In the genomic region with DNA sequence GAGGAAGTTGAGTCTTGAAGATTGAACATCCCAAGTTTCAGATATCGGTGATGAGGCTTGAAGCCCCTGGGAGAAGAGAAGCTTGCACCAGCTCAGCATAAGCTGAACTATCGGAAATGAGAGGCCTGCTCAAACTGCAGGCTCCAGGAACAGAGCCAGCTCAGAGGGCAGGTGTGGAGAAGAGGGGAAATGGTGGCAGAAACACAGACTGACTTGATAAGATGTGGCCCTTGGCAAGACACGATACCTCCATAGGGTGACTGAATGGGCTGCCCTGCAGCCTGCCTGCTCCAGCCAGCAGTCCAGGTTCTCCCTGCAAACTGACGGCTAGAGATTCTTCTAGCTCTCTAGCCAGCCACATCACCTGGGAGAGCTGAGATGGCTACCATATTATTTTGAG, we compare ENCODE assay signal across 11 cellular contexts.
DNase-seq lines count a peak whose midpoint lies in the region; ATAC-seq lines count a peak whose summit lies in the region.
"Had no signal": no experiment of that assay in that cellular context is flagged by ENCODE, and none has a peak within 500 bp of the region (broad histone marks: within the 10 kb centered on the region; RNA-seq: fewer than 3 reads in every experiment).

No MANE protein-coding gene starts in this region.

- H3K9me3 ChIP-seq in BLaER1 treated with 17β-estradiol and CSF1 and Interleukin-3, amounts not matched to agents 10 nM and 100 nM (replicated peaks in 1 of 11): no peaks in the 10 kb centered on the region
- H3K9me3 ChIP-seq: A549 had no signal

- H3K36me3 ChIP-seq in BLaER1 treated with 17β-estradiol and CSF1 and Interleukin-3, amounts not matched to agents 10 nM and 100 nM: no peaks in the 10 kb centered on the region

- peak overlapping the region in 8 of 11 experiments; percentile 3 to 52 (median 34); a peak in 12 of 22 replicates for H3K4me2 ChIP-seq in BLaER1 treated with 17β-estradiol and CSF1 and Interleukin-3, amounts not matched to agents 10 nM and 100 nM
- H3K4me2 ChIP-seq: A549 had no signal

- H3K9ac ChIP-seq in BLaER1 treated with 17β-estradiol and CSF1 and Interleukin-3, amounts not matched to agents 10 nM and 100 nM: no peak overlapping the region

- H3K4me1 ChIP-seq in BLaER1 treated with 17β-estradiol and CSF1 and Interleukin-3, amounts not matched to agents 10 nM and 100 nM: peaks cover 0 to 12% (median 7%) of the 10 kb centered on the region in 10 experiments; a peak in 11 of 20 replicates
- H3K4me1 ChIP-seq: A549 had no signal

- no peaks in the 10 kb centered on the region for H4K20me1 ChIP-seq in BLaER1 treated with 17β-estradiol and CSF1 and Interleukin-3, amounts not matched to agents 10 nM and 100 nM

- peak; percentile 55 for DNase-seq in NCI-H1092 treated with DMSO at 0.1 percent for 48 hours (lab: John Stamatoyannopoulos, UW)
- DNase-seq in cerebellar cortex (ENCODE audit: low spot score): peak; percentile 39
- DNase-seq in KBM-7: no peak
- no peak for DNase-seq in SIG-M5 (lab: John Stamatoyannopoulos, UW)
- DNase-seq: CD4-positive, CD25-positive, alpha-beta regulatory T cell; DMS53; HCEC 1CT; HFFc6 had no signal

- H3K27me3 ChIP-seq in BLaER1 treated with 17β-estradiol and CSF1 and Interleukin-3, amounts not matched to agents 10 nM and 100 nM: no peaks in the 10 kb centered on the region

- H3K4me3 ChIP-seq in BLaER1 treated with 17β-estradiol and CSF1 and Interleukin-3, amounts not matched to agents 10 nM and 100 nM: no peak overlapping the region
- H3K4me3 ChIP-seq: A549 had no signal

- no peak overlapping the region for H3K27ac ChIP-seq in BLaER1 treated with 17β-estradiol and CSF1 and Interleukin-3, amounts not matched to agents 10 nM and 100 nM
- H3K27ac ChIP-seq: A549 had no signal

- no peak for ATAC-seq in GM18907 (IDR thresholded peaks at IDR 0.05; ENCODE audit: unreplicated experiment)
- ATAC-seq: A549 had no signal

- in situ Hi-C loops in KBM-7 (cut with MboI; ENCODE audit: low pct_unique_long_range_greater_than_20kb, low sequenced_read_pairs): no loop called here

Comparison
In these comparisons a context has a peak if more than half of its experiments do, and no peak if none do; other contexts are left out.
1. DNase-seq: peak in NCI-H1092 treated with DMSO at 0.1 percent for 48 hours (single experiment) and cerebellar cortex (single experiment); none in KBM-7 (single experiment) and SIG-M5 (single experiment).